Comparison of ENCODE assay signal across 9 cellular contexts in genomic region chr2:236512902-236513433, GRCh38. TPM values are rescaled to one million over a fixed set of nuclear protein-coding genes. Genes with fewer than 3 reads are reported as not detected.
A peak's percentile ranks its signal among the peaks of the same experiment; 100 is the strongest.
DNase-seq lines count a peak whose midpoint lies in the region; ATAC-seq, FAIRE-seq and TF ChIP-seq lines count a peak whose summit lies in the region.
"Had no signal": no experiment of that assay in that cellular context is flagged by ENCODE, and none has a peak within 500 bp of the region (broad histone marks: within the 10 kb centered on the region; RNA-seq: fewer than 3 reads in every experiment).

No MANE protein-coding gene starts in this region.

- TF ChIP-seq CTCF in GM06990 (IDR thresholded peaks at IDR 0.05; ENCODE audit: insufficient read depth, low read length, poor library complexity, severe bottlenecking) = peak; percentile 87
- TF ChIP-seq CTCF in activated CD8-positive, alpha-beta T cell treated with anti-CD3 and anti-CD28 coated beads for 36 hours (IDR thresholded peaks at IDR 0.05) = peak; percentile 69
- peak; percentile 93 to 97 (median 93) for TF ChIP-seq CTCF in H1 (IDR thresholded peaks at IDR 0.05; ENCODE audit: control extremely low read depth in 1 of 3, insufficient read depth in 1 of 3, low read depth in 1 of 3, low read length in 3 of 3)

- no peak overlapping the region for H2BK5ac ChIP-seq in H1 (ENCODE audit: low read depth, low read length)

- H3K27me3 ChIP-seq in GM06990 (replicated peaks; ENCODE audit: control insufficient read depth, insufficient read depth, low read length) = no peaks in the 10 kb centered on the region
- no peaks in the 10 kb centered on the region for H3K27me3 ChIP-seq in HAP-1 (ENCODE audit: low read depth)
- H3K27me3 ChIP-seq in H1 (replicated peaks in 1 of 4; ENCODE audit: control insufficient read depth in 3 of 4, extremely low read depth in 1 of 4, insufficient read depth in 3 of 4, low read length in 3 of 4) = no peaks in the 10 kb centered on the region; a peak in 1 of 7 replicates
- no peaks in the 10 kb centered on the region for H3K27me3 ChIP-seq in naive thymus-derived CD4-positive, alpha-beta T cell (ENCODE audit: control insufficient read depth in 2 of 2, insufficient read depth in 2 of 2, low read length in 2 of 2)

- H3K4me1 Mint-ChIP-seq in activated CD8-positive, alpha-beta T cell treated with anti-CD3 and anti-CD28 coated beads for 36 hours (ENCODE audit: low read depth) = no peaks in the 10 kb centered on the region
- H3K4me1 Mint-ChIP-seq in naive thymus-derived CD4-positive, alpha-beta T cell = peaks cover 0 to 5% (median 0%) of the 10 kb centered on the region in 7 donors

- H2BK12ac ChIP-seq in H1 (ENCODE audit: low read depth, low read length) = no peak overlapping the region

- H3K18ac ChIP-seq in H1 (ENCODE audit: extremely low read depth, low read length) = no peak overlapping the region

- ATAC-seq in activated CD8-positive, alpha-beta T cell treated with anti-CD3 and anti-CD28 coated beads for 36 hours = peak; percentile 99
- peak; percentile 94 for ATAC-seq in naive thymus-derived CD4-positive, alpha-beta T cell
- ATAC-seq in stimulated activated naive CD8-positive, alpha-beta T cell treated with anti-CD3 and anti-CD28 coated beads, Interleukin-15, Interleukin-2, amounts not matched to agents 100 U/mL and 50 U/mL, for 24 hours = peak; percentile 97

- no peak overlapping the region for H3K27ac ChIP-seq in H1 (ENCODE audit: low read depth, low read length)
- no peak overlapping the region for H3K27ac ChIP-seq in naive thymus-derived CD4-positive, alpha-beta T cell (ENCODE audit: low read depth, low read length)

- no peak overlapping the region for H3K9ac ChIP-seq in H1 (replicated peaks in 1 of 4; ENCODE audit: extremely low read depth in 1 of 4, low read depth in 3 of 4, low read length in 3 of 4)

- no peaks in the 10 kb centered on the region for H3K36me3 ChIP-seq in GM06990 (ENCODE audit: control insufficient read depth, insufficient read depth, low read length)
- no peaks in the 10 kb centered on the region for H3K36me3 ChIP-seq in HAP-1 (replicated peaks)
- H3K36me3 ChIP-seq in H1 (ENCODE audit: control insufficient read depth in 2 of 4, insufficient read depth in 4 of 4, low read length in 3 of 4) = no peaks in the 10 kb centered on the region
- H3K36me3 ChIP-seq in naive thymus-derived CD4-positive, alpha-beta T cell (ENCODE audit: control insufficient read depth in 2 of 3, insufficient read depth in 3 of 3, low read length in 3 of 3) = no peaks in the 10 kb centered on the region

- H2AFZ ChIP-seq in H1 (ENCODE audit: low read length) = no peak overlapping the region

- no peak overlapping the region for H3K27ac Mint-ChIP-seq in activated CD8-positive, alpha-beta T cell treated with anti-CD3 and anti-CD28 coated beads for 36 hours
- H3K27ac Mint-ChIP-seq in naive thymus-derived CD4-positive, alpha-beta T cell = no peak overlapping the region

- in situ Hi-C loops in HAP-1 (cut with MboI; ENCODE audit: low sequenced_read_pairs) = loop anchor here (5.0 kb wide), 1 partner anchor 559 kb away; no protein-coding TSS in a partner anchor

- no peak overlapping the region for H3K4ac ChIP-seq in H1 (replicated peaks; ENCODE audit: insufficient read length, low read depth, low read length)

- H4K5ac ChIP-seq in H1 (ENCODE audit: insufficient read length, low read depth, low read length) = no peak overlapping the region

- no peak overlapping the region for H3K4me3 ChIP-seq in GM06990 (replicated peaks; ENCODE audit: low read depth, low read length)
- no peak overlapping the region for H3K4me3 ChIP-seq in HAP-1
- H3K4me3 ChIP-seq in H1 (ENCODE audit: extremely low read depth in 1 of 4, insufficient read depth in 2 of 4, low read depth in 3 of 4, low read length in 4 of 4) = no peak overlapping the region
- H3K4me3 ChIP-seq in naive thymus-derived CD4-positive, alpha-beta T cell (ENCODE audit: low read length) = no peak overlapping the region

- H4K20me1 ChIP-seq in H1 (replicated peaks in 1 of 2; ENCODE audit: control insufficient read depth in 1 of 2, insufficient read depth in 2 of 2, low read length in 2 of 2) = no peaks in the 10 kb centered on the region

- no peak overlapping the region for H3K56ac ChIP-seq in H1 (replicated peaks; ENCODE audit: insufficient read length, low read depth, low read length)

- H3K9me3 ChIP-seq in HAP-1 (no peaks in the 10 kb centered on the region), H1 (ENCODE audit: insufficient read depth in 2 of 2, low read depth in 1 of 2, low read length in 1 of 2) (no peaks in the 10 kb centered on the region)
- no peaks in the 10 kb centered on the region for H3K9me3 ChIP-seq in naive thymus-derived CD4-positive, alpha-beta T cell (ENCODE audit: control insufficient read depth in 2 of 3, low read length in 3 of 3)

- no peak overlapping the region for H4K91ac ChIP-seq in H1 (replicated peaks; ENCODE audit: insufficient read length, low read length)

- H2AK5ac ChIP-seq in H1 (ENCODE audit: low read depth, low read length) = no peak overlapping the region

- H3K36me3 Mint-ChIP-seq in activated CD8-positive, alpha-beta T cell treated with anti-CD3 and anti-CD28 coated beads for 36 hours (ENCODE audit: low read depth) = no peaks in the 10 kb centered on the region
- no peaks in the 10 kb centered on the region for H3K36me3 Mint-ChIP-seq in naive thymus-derived CD4-positive, alpha-beta T cell

- TF ChIP-seq RAD21 in H1 (IDR thresholded peaks at IDR 0.05 in 1 of 2, conservative IDR thresholded peaks at IDR 0.05 in 1 of 2; ENCODE audit: low read depth in 2 of 2, low read length in 2 of 2) = peak; percentile 87 to 88

- 50% methylated on average over 7 of the region's 7 CpGs; no CpG with 5 or more reads in 1 of the 2 experiments for WGBS in H1 (ENCODE audit: extremely low coverage in 1 of 2, insufficient coverage in 1 of 2, insufficient read length in 1 of 2, insufficient replicate concordance in 2 of 2, low coverage in 1 of 2, low lambda C conversion rate in 2 of 2, missing lambda C conversion rate in 1 of 2), 2 experiments

- H3K23ac ChIP-seq in H1 (ENCODE audit: insufficient read length) = no peak overlapping the region

- intact Hi-C loops in activated CD8-positive, alpha-beta T cell treated with anti-CD3 and anti-CD28 coated beads for 36 hours (cut with micrococcal nuclease) = loop anchor here (2.0 kb wide), 1 partner anchor 56 kb away; the partner anchor contains the start of gene ACKR3
- intact Hi-C loops in naive thymus-derived CD4-positive, alpha-beta T cell (cut with micrococcal nuclease) = loop anchor here (1.0 to 5.0 kb wide), 9 partner anchors 24 to 559 kb away; partner anchors contain the start of gene ACKR3 (in 2 of the 2)

- POLR2A ChIA-PET in activated CD8-positive, alpha-beta T cell treated with anti-CD3 and anti-CD28 coated beads for 36 hours (lab: Charles Lee) = interaction anchor here (3.4 kb wide), 1 partner anchor 56 kb away, joined by 15 read pairs; the partner anchor contains the start of gene ACKR3
- POLR2A ChIA-PET in H1 (lab: Charles Lee; ENCODE audit: partially characterized antibody) = interaction anchor here (0.6 to 1.5 kb wide), 2 partner anchors 14 to 234 kb away, joined by 3 read pairs; no protein-coding TSS in a partner anchor
- POLR2A ChIA-PET in naive thymus-derived CD4-positive, alpha-beta T cell (lab: Charles Lee) = interaction anchor here (1.0 to 2.9 kb wide), 5 partner anchors 22 to 56 kb away, joined by 4 to 19 read pairs (median 4); partner anchors contain the start of gene ACKR3

- H3K4me1 ChIP-seq in HAP-1 = no peaks in the 10 kb centered on the region
- H3K4me1 ChIP-seq in H1 (replicated peaks in 1 of 4; ENCODE audit: control insufficient read depth in 3 of 4, insufficient read depth in 4 of 4, low read length in 3 of 4) = no peaks in the 10 kb centered on the region
- peaks cover 4% of the 10 kb centered on the region in 2 donors for H3K4me1 ChIP-seq in naive thymus-derived CD4-positive, alpha-beta T cell (ENCODE audit: control insufficient read depth in 2 of 2, insufficient read depth in 2 of 2, low read length in 2 of 2)

- H4K8ac ChIP-seq in H1 (ENCODE audit: extremely low read depth, insufficient read depth, low read length) = no peak overlapping the region

- TF ChIP-seq EP300 in H1 (IDR thresholded peaks at IDR 0.05; ENCODE audit: borderline replicate concordance in 1 of 2, low read depth in 2 of 2, low read length in 2 of 2) = no peak

- CTCF ChIA-PET in activated CD8-positive, alpha-beta T cell treated with anti-CD3 and anti-CD28 coated beads for 36 hours (lab: Charles Lee) = interaction anchor here (0.6 to 12.3 kb wide), 31 partner anchors 9 to 930 kb away, joined by 3 to 197 read pairs (median 5); partner anchors contain the start of gene ACKR3
- CTCF ChIA-PET in H1 (lab: Charles Lee; ENCODE audit: partially characterized antibody) = interaction anchor here (0.6 to 4.5 kb wide), 50 partner anchors 10 to 555 kb away, joined by 3 to 36 read pairs (median 4); partner anchors contain the start of gene ACKR3
- CTCF ChIA-PET in naive thymus-derived CD4-positive, alpha-beta T cell (lab: Charles Lee) = interaction anchor here (0.6 to 6.0 kb wide), 22 partner anchors 9 to 548 kb away, joined by 3 to 156 read pairs (median 6); partner anchors contain the start of gene ACKR3

- FAIRE-seq in H1 (lab: Jason Lieb, UNC) = peak; percentile 66
- FAIRE-seq: frontal cortex had no signal

- no peak overlapping the region for H3K4me3 Mint-ChIP-seq in activated CD8-positive, alpha-beta T cell treated with anti-CD3 and anti-CD28 coated beads for 36 hours
- no peak overlapping the region for H3K4me3 Mint-ChIP-seq in naive thymus-derived CD4-positive, alpha-beta T cell

- TF ChIP-seq POLR2A in H1 (IDR thresholded peaks at IDR 0.05; ENCODE audit: control extremely low read depth in 1 of 2, low read depth in 2 of 2, low read length in 2 of 2) = no peak

- H3K27me3 Mint-ChIP-seq in activated CD8-positive, alpha-beta T cell treated with anti-CD3 and anti-CD28 coated beads for 36 hours = peaks cover 2% of the 10 kb centered on the region
- peaks cover 0 to 36% (median 0%) of the 10 kb centered on the region in 5 donors for H3K27me3 Mint-ChIP-seq in naive thymus-derived CD4-positive, alpha-beta T cell

- H3K14ac ChIP-seq in H1 (ENCODE audit: insufficient read length) = no peak overlapping the region

- no peaks in the 10 kb centered on the region for H3K79me1 ChIP-seq in H1 (ENCODE audit: low read depth, low read length)

- H2BK20ac ChIP-seq in H1 (ENCODE audit: low read length) = peak overlapping the region; percentile 64; the same call in 1 of the 2 replicates

- peak overlapping the region; percentile 65; the same call in 1 of the 2 replicates for H2BK15ac ChIP-seq in H1 (ENCODE audit: low read length)

- H3K4me2 ChIP-seq in H1 (ENCODE audit: insufficient read depth in 1 of 2, low read depth in 2 of 2, low read length in 2 of 2) = no peak overlapping the region

- no peaks in the 10 kb centered on the region for H3K79me2 ChIP-seq in H1 (ENCODE audit: control insufficient read depth in 1 of 2, insufficient read depth in 2 of 2, low read length in 2 of 2)

- H2BK120ac ChIP-seq in H1 (replicated peaks; ENCODE audit: low read depth, low read length) = no peak overlapping the region

- H3K23me2 ChIP-seq in H1 (ENCODE audit: low read depth, low read length) = no peaks in the 10 kb centered on the region

- DNase-seq in GM06990 (ENCODE audit: extremely low read depth, insufficient read length) (peak; percentile 48), HAP-1 (ENCODE audit: low spot score in 2 of 2) (peak; percentile 15 to 61), NCI-H524 (lab: John Stamatoyannopoulos, UW) (peak; percentile 32 to 75), H1 (ENCODE audit: low read depth in 1 of 2, low spot score in 2 of 2) (peak; percentile 53 to 70), NCI-H187 treated with DMSO at 0.1 percent for 48 hours (lab: John Stamatoyannopoulos, UW) (no peak)
- DNase-seq in activated CD8-positive, alpha-beta T cell treated with anti-CD3 and anti-CD28 coated beads for 36 hours = peak; percentile 85
- peak; percentile 44 to 74 (median 63) for DNase-seq in naive thymus-derived CD4-positive, alpha-beta T cell
- DNase-seq in stimulated activated naive CD8-positive, alpha-beta T cell treated with anti-CD3 and anti-CD28 coated beads, Interleukin-15, Interleukin-2, amounts not matched to agents 100 U/mL and 50 U/mL, for 24 hours = peak; percentile 69

- no peaks in the 10 kb centered on the region for H3K9me3 Mint-ChIP-seq in activated CD8-positive, alpha-beta T cell treated with anti-CD3 and anti-CD28 coated beads for 36 hours
- H3K9me3 Mint-ChIP-seq in naive thymus-derived CD4-positive, alpha-beta T cell = no peaks in the 10 kb centered on the region

RNA-seq across cellular contexts. Expression of gene ACKR3, which starts 56.7 kb away (rescaled TPM):
- total RNA-seq in activated CD8-positive, alpha-beta T cell treated with anti-CD3 and anti-CD28 coated beads for 36 hours = 1 to 10 TPM; 2.4 to 3.4 TPM
- 0.73 and 1.4 TPM in 2 replicates for total RNA-seq in H1 (2021; fragmentation: NEBNext Ultra II Directional; extraction: Animal tissue kit (Norgen Biotek cat#: 25700))
- 22.3 and 24.4 TPM in 2 replicates for polyA plus RNA-seq in H1 (2011; rRNA removed)
- polyA plus RNA-seq in H1 (2011; cell fraction: cytosol; rRNA removed) = 13.8 TPM
- polyA plus RNA-seq in H1 (2011; cell fraction: nucleus; rRNA removed) = 20.1 TPM
- 2.5 to 3.7 TPM (median 2.9 TPM) in 4 replicates for polyA plus RNA-seq in H1 (2012, experiment 1 of 2)
- polyA plus RNA-seq in H1 (2012, experiment 2 of 2) = 3.0 TPM
- polyA plus RNA-seq in H1 (2013, experiment 1 of 2) = 1.8 TPM
- 1.9 TPM for polyA plus RNA-seq in H1 (2013, experiment 2 of 2)
- polyA minus RNA-seq in H1 (2011; rRNA and poly(A)+ RNA removed) = 16.7 and 31.3 TPM in 2 replicates
- 3.8 TPM for polyA minus RNA-seq in H1 (2011; cell fraction: cytosol; rRNA and poly(A)+ RNA removed)
- 3.8 TPM for polyA minus RNA-seq in H1 (2011; cell fraction: nucleus; rRNA and poly(A)+ RNA removed)
- 1 to 10 TPM; 2.8 to 6.2 (median 4.9) TPM for total RNA-seq in naive thymus-derived CD4-positive, alpha-beta T cell
- 1 to 10 TPM; 4.0 to 4.1 TPM for polyA plus RNA-seq in naive thymus-derived CD4-positive, alpha-beta T cell
